In genomic region chr14:55129086-55129427, GRCh38 we compare ENCODE assay signal across 7 cellular contexts. TPM values are rescaled to one million over a fixed set of nuclear protein-coding genes. Genes with fewer than 3 reads are reported as not detected.
A peak's percentile ranks its signal among the peaks of the same experiment; 100 is the strongest.
DNase-seq lines count a peak whose midpoint lies in the region; ATAC-seq and TF ChIP-seq lines count a peak whose summit lies in the region.

LGALS3 (plus strand) TSS chr14:55129252; CDS start chr14:55137374, 8,122 bp downstream.

- CTCF ChIA-PET in HEK293T (lab: Yijun Ruan, JAX) = no interaction called here

- peak within 1 kb of the TSS; percentile 91 for H3K4me3 ChIP-seq in fibroblast of the aortic adventitia (ENCODE audit: low read depth, low read length)

- H3K9me3 Mint-ChIP-seq in activated T-cell treated with anti-CD3 and anti-CD28 coated beads, Interleukin-2, amount 50 U/mL, for 72 hours = no peaks in the 10 kb centered on the region
- H3K9me3 Mint-ChIP-seq in nephron progenitor cell = no peaks in the 10 kb centered on the region

- no peaks in the 10 kb centered on the region for H3K36me3 Mint-ChIP-seq in activated T-cell treated with anti-CD3 and anti-CD28 coated beads, Interleukin-2, amount 50 U/mL, for 72 hours (ENCODE audit: insufficient read depth in 2 of 2)
- H3K36me3 Mint-ChIP-seq in nephron progenitor cell (ENCODE audit: low read depth) = no peaks in the 10 kb centered on the region

- H3K27me3 Mint-ChIP-seq in activated T-cell treated with anti-CD3 and anti-CD28 coated beads, Interleukin-2, amount 50 U/mL, for 72 hours (ENCODE audit: low read depth) = peaks cover 42% of the 10 kb centered on the region
- H3K27me3 Mint-ChIP-seq in nephron progenitor cell (ENCODE audit: low read depth, poor library complexity) = peaks cover 76% of the 10 kb centered on the region

- H3K4me3 Mint-ChIP-seq in activated T-cell treated with anti-CD3 and anti-CD28 coated beads, Interleukin-2, amount 50 U/mL, for 72 hours = peak within 1 kb of the TSS; percentile 81 to 87
- H3K4me3 Mint-ChIP-seq in nephron progenitor cell = peak within 1 kb of the TSS; percentile 78

- peaks cover 14% of the 10 kb centered on the region for H3K4me1 Mint-ChIP-seq in activated T-cell treated with anti-CD3 and anti-CD28 coated beads, Interleukin-2, amount 50 U/mL, for 72 hours (ENCODE audit: low read depth)
- peaks cover 10% of the 10 kb centered on the region for H3K4me1 Mint-ChIP-seq in nephron progenitor cell

- DNase-seq in HEK293T (ENCODE audit: extremely low spot score) = peak; percentile 59
- DNase-seq in NCI-H146 (lab: John Stamatoyannopoulos, UW) = peak; percentile 54
- peak; percentile 50 to 58 for DNase-seq in activated T-cell treated with anti-CD3 and anti-CD28 coated beads, Interleukin-2, amount 50 U/mL, for 72 hours
- peak; percentile 56 for DNase-seq in fibroblast of the aortic adventitia (ENCODE audit: low read depth)
- peak; percentile 73 for DNase-seq in nephron progenitor cell
- no peak for DNase-seq in middle frontal gyrus (ENCODE audit: extremely low spot score, low spot score)

- H3K27ac Mint-ChIP-seq in activated T-cell treated with anti-CD3 and anti-CD28 coated beads, Interleukin-2, amount 50 U/mL, for 72 hours = peak within 1 kb of the TSS; percentile 83
- H3K27ac Mint-ChIP-seq in nephron progenitor cell = no peak within 1 kb of the TSS

- TF ChIP-seq CTCF in fibroblast of the aortic adventitia (IDR thresholded peaks at IDR 0.05; ENCODE audit: insufficient read depth, low read length) (no peak), nephron progenitor cell (IDR thresholded peaks at IDR 0.05) (no peak)

- peak; percentile 76 for ATAC-seq in GM18511 (IDR thresholded peaks at IDR 0.05; ENCODE audit: unreplicated experiment)
- peak; percentile 72 to 77 for ATAC-seq in activated T-cell treated with anti-CD3 and anti-CD28 coated beads, Interleukin-2, amount 50 U/mL, for 72 hours (replicated peaks in 1 of 2)

- POLR2A ChIA-PET in HEK293T (lab: Yijun Ruan, JAX) = interaction anchor here (0.9 kb wide), 1 partner anchor 12 kb away, joined by 3 read pairs; no protein-coding TSS in a partner anchor

TF ChIP-seq in HEK293T, 16 proteins besides CTCF, POLR2A, EP300 and RAD21:
- TF ChIP-seq FOXK2 (IDR thresholded peaks at IDR 0.05) (no peak), ELF4 (IDR thresholded peaks at IDR 0.05) (no peak), L3MBTL2 (conservative IDR thresholded peaks at IDR 0.05) (no peak), SUZ12 (IDR thresholded peaks at IDR 0.05) (no peak), SP1 (IDR thresholded peaks at IDR 0.05) (no peak), TARDBP (IDR thresholded peaks at IDR 0.05) (no peak), ZNF384 (IDR thresholded peaks at IDR 0.05) (no peak), CTBP1 (IDR thresholded peaks at IDR 0.05; ENCODE audit: borderline replicate concordance) (no peak), NFRKB (IDR thresholded peaks at IDR 0.05) (no peak), LEF1 (IDR thresholded peaks at IDR 0.05; ENCODE audit: borderline replicate concordance) (no peak), FOXA1 (IDR thresholded peaks at IDR 0.05) (no peak)
- TF ChIP-seq, protein P1, sequence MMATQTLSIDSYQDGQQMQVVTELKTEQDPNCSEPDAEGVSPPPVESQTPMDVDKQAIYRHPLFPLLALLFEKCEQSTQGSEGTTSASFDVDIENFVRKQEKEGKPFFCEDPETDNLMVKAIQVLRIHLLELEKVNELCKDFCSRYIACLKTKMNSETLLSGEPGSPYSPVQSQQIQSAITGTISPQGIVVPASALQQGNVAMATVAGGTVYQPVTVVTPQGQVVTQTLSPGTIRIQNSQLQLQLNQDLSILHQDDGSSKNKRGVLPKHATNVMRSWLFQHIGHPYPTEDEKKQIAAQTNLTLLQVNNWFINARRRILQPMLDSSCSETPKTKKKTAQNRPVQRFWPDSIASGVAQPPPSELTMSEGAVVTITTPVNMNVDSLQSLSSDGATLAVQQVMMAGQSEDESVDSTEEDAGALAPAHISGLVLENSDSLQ (IDR thresholded peaks at IDR 0.05) = no peak

RNA-seq across cellular contexts. Expression of gene LGALS3, which starts in this region (rescaled TPM):
- total RNA-seq in activated T-cell treated with anti-CD3 and anti-CD28 coated beads, Interleukin-2, amount 50 U/mL, for 72 hours = 10 to 100 TPM; 13.9 to 22.3 TPM
- 83.3 and 475 TPM in 2 replicates for total RNA-seq in fibroblast of the aortic adventitia (ENCODE audit: low replicate concordance)
